ENCODE assay signal across 10 cellular contexts in genomic region chr3:13866406-13866965, GRCh38.
A peak's percentile ranks its signal among the peaks of the same experiment; 100 is the strongest.
DNase-seq lines count a peak whose midpoint lies in the region; ATAC-seq and TF ChIP-seq lines count a peak whose summit lies in the region.
"Had no signal": no experiment of that assay in that cellular context is flagged by ENCODE, and none has a peak within 500 bp of the region (broad histone marks: within the 10 kb centered on the region; RNA-seq: fewer than 3 reads in every experiment).

No MANE protein-coding gene starts in this region.

- peak; percentile 17 for DNase-seq in activated CD4-positive, alpha-beta T cell treated with anti-CD3 and anti-CD28 coated beads for 1 hour
- DNase-seq in activated naive CD4-positive, alpha-beta T cell treated with anti-CD3 and anti-CD28 coated beads, Interleukin-2, amount 10 ng/mL, durations not matched to agents 7 days and 5 days = peak; percentile 83
- DNase-seq in stimulated activated CD4-positive, alpha-beta T cell treated with anti-CD3 and anti-CD28 coated beads, Interleukin-2, amount 100 ng/mL, for 24 hours = peak; percentile 58 to 60
- DNase-seq in foreskin fibroblast (no peak), iPS-NIHi11 (ENCODE audit: low spot score) (no peak)

- no peaks in the 10 kb centered on the region for H3K36me3 ChIP-seq in HEK293 (ENCODE audit: control insufficient read depth in 2 of 2, insufficient read depth in 1 of 2, low read length in 2 of 2)
- H3K36me3 ChIP-seq: thoracic aorta had no signal

- TF ChIP-seq CTCF in HEK293 (tag by site-specific recombination; IDR thresholded peaks at IDR 0.05) = no peak
- TF ChIP-seq CTCF in foreskin fibroblast (IDR thresholded peaks at IDR 0.05; ENCODE audit: low read depth, low read length) = no peak

- H3K4me3 ChIP-seq in HEK293 (ENCODE audit: low read depth, low read length) = no peak overlapping the region
- H3K4me3 ChIP-seq in foreskin fibroblast (ENCODE audit: low read depth in 1 of 2, low read length in 2 of 2) = no peak overlapping the region
- H3K4me3 ChIP-seq: thoracic aorta had no signal

- peaks cover 57% of the 10 kb centered on the region for H3K4me1 Mint-ChIP-seq in activated naive CD4-positive, alpha-beta T cell treated with anti-CD3 and anti-CD28 coated beads, Interleukin-2, amount 10 ng/mL, durations not matched to agents 7 days and 5 days

- no peaks in the 10 kb centered on the region for H3K4me1 ChIP-seq in HEK293 (ENCODE audit: control insufficient read depth, insufficient read depth, low read length)

- ATAC-seq in HG03196 (IDR thresholded peaks at IDR 0.05; ENCODE audit: unreplicated experiment) = no peak
- no peak for ATAC-seq in GM18498 (IDR thresholded peaks at IDR 0.05; ENCODE audit: unreplicated experiment)
- ATAC-seq: Right ventricle myocardium inferior had no signal

- peaks cover 36% of the 10 kb centered on the region for H3K27me3 Mint-ChIP-seq in activated naive CD4-positive, alpha-beta T cell treated with anti-CD3 and anti-CD28 coated beads, Interleukin-2, amount 10 ng/mL, durations not matched to agents 7 days and 5 days

- POLR2A ChIA-PET in HEK293 (lab: Yijun Ruan, JAX) = no interaction called here

- H3K27ac ChIP-seq in HEK293 (ENCODE audit: extremely low read depth, low read depth, low read length) = no peak overlapping the region
- H3K27ac ChIP-seq: thoracic aorta had no signal

- peaks cover 2% of the 10 kb centered on the region for H3K36me3 Mint-ChIP-seq in activated naive CD4-positive, alpha-beta T cell treated with anti-CD3 and anti-CD28 coated beads, Interleukin-2, amount 10 ng/mL, durations not matched to agents 7 days and 5 days

- peak overlapping the region; percentile 31 for H3K4me3 Mint-ChIP-seq in activated naive CD4-positive, alpha-beta T cell treated with anti-CD3 and anti-CD28 coated beads, Interleukin-2, amount 10 ng/mL, durations not matched to agents 7 days and 5 days

- H3K27ac Mint-ChIP-seq in activated naive CD4-positive, alpha-beta T cell treated with anti-CD3 and anti-CD28 coated beads, Interleukin-2, amount 10 ng/mL, durations not matched to agents 7 days and 5 days = peak overlapping the region; percentile 96

- CTCF ChIA-PET in HEK293 (lab: Yijun Ruan, JAX) = interaction anchor here (0.9 to 2.3 kb wide), 3 partner anchors 10 to 19 kb away, joined by 4 to 11 read pairs (median 4); partner anchors contain the start of gene WNT7A
- CTCF ChIA-PET in activated naive CD4-positive, alpha-beta T cell treated with anti-CD3 and anti-CD28 coated beads, Interleukin-2, amount 10 ng/mL, durations not matched to agents 7 days and 5 days (lab: Charles Lee) = interaction anchor here (0.7 to 2.1 kb wide), 6 partner anchors 12 to 215 kb away, joined by 3 to 12 read pairs (median 5); partner anchors contain the start of gene WNT7A

- H3K9me3 Mint-ChIP-seq in activated naive CD4-positive, alpha-beta T cell treated with anti-CD3 and anti-CD28 coated beads, Interleukin-2, amount 10 ng/mL, durations not matched to agents 7 days and 5 days = peaks cover 4% of the 10 kb centered on the region

- H3K9me3 ChIP-seq in HEK293 (ENCODE audit: control insufficient read depth, insufficient read depth, low read depth, low read length) = no peaks in the 10 kb centered on the region

TF ChIP-seq in HEK293, 187 proteins besides CTCF, POLR2A, EP300 and RAD21 (continues in another document):
- TF ChIP-seq ZNF223 (tag by site-specific recombination; IDR thresholded peaks at IDR 0.05) (0 out of 2 replicates have a peak, but pooled peaks have one; percentile 41), ZNF791 (tag by site-specific recombination; IDR thresholded peaks at IDR 0.05) (no peak), SCRT1 (tag by site-specific recombination; IDR thresholded peaks at IDR 0.05; ENCODE audit: borderline replicate concordance) (no peak), ZBTB7A (tag by site-specific recombination; IDR thresholded peaks at IDR 0.05; ENCODE audit: low read depth) (no peak), ZNF701 (tag by site-specific recombination; IDR thresholded peaks at IDR 0.05) (no peak), ZFHX2 (tag by site-specific recombination; conservative IDR thresholded peaks at IDR 0.05) (peak; percentile 98), ZNF785 (tag by site-specific recombination; IDR thresholded peaks at IDR 0.05) (no peak), ATF2 (tag by site-specific recombination; IDR thresholded peaks at IDR 0.05; ENCODE audit: low read depth) (peak; percentile 56; the same call in 1 of the 2 replicates), KLF16 (tag by site-specific recombination; IDR thresholded peaks at IDR 0.05) (no peak), HOXD13 (CRISPR knock-in tag; IDR thresholded peaks at IDR 0.05; ENCODE audit: borderline replicate concordance) (no peak), WT1 (tag by site-specific recombination; IDR thresholded peaks at IDR 0.05) (no peak), ZNF585B (tag by site-specific recombination; IDR thresholded peaks at IDR 0.05) (no peak), ZNF248 (tag by site-specific recombination; IDR thresholded peaks at IDR 0.05) (no peak), SETDB1 (IDR thresholded peaks at IDR 0.05; ENCODE audit: insufficient read length, low read length) (no peak), ZNF639 (tag by site-specific recombination; IDR thresholded peaks at IDR 0.05) (no peak), ZFP37 (tag by site-specific recombination; IDR thresholded peaks at IDR 0.05) (no peak), ZFP69B (tag by site-specific recombination; IDR thresholded peaks at IDR 0.05) (no peak), REST (tag by site-specific recombination; IDR thresholded peaks at IDR 0.05) (no peak), ZNF621 (tag by site-specific recombination; IDR thresholded peaks at IDR 0.05) (no peak), ZNF501 (tag by site-specific recombination; IDR thresholded peaks at IDR 0.05) (no peak), GLIS2 (tag by site-specific recombination; IDR thresholded peaks at IDR 0.05) (0 out of 2 replicates have a peak, but pooled peaks have one; percentile 16), GLIS1 (tag by site-specific recombination; IDR thresholded peaks at IDR 0.05) (peak; percentile 95), ZNF664 (tag by site-specific recombination; IDR thresholded peaks at IDR 0.05) (no peak), ZNF677 (tag by site-specific recombination; IDR thresholded peaks at IDR 0.05) (no peak)
- TF ChIP-seq, protein P1, sequence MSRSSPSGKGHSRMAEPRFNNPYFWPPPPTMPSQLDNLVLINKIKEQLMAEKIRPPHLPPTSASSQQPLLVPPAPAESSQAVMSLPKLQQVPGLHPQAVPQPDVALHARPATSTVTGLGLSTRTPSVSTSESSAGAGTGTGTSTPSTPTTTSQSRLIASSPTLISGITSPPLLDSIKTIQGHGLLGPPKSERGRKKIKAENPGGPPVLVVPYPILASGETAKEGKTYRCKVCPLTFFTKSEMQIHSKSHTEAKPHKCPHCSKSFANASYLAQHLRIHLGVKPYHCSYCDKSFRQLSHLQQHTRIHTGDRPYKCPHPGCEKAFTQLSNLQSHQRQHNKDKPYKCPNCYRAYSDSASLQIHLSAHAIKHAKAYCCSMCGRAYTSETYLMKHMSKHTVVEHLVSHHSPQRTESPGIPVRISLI (tag by site-specific recombination; IDR thresholded peaks at IDR 0.05) = no peak

Comparison
In these comparisons a context has a peak if more than half of its experiments do, and no peak if none do; other contexts are left out.
1. DNase-seq: peak in activated CD4-positive, alpha-beta T cell treated with anti-CD3 and anti-CD28 coated beads for 1 hour (single experiment), activated naive CD4-positive, alpha-beta T cell treated with anti-CD3 and anti-CD28 coated beads, Interleukin-2, amount 10 ng/mL, durations not matched to agents 7 days and 5 days (single experiment) and stimulated activated CD4-positive, alpha-beta T cell treated with anti-CD3 and anti-CD28 coated beads, Interleukin-2, amount 100 ng/mL, for 24 hours (2 of 2); none in foreskin fibroblast (0 of 2) and iPS-NIHi11 (single experiment).